ENCODE assay signal across 18 cellular contexts in genomic region chr9:36746415-36746814, GRCh38.
DNase-seq lines count a peak whose midpoint lies in the region; ATAC-seq, FAIRE-seq and TF ChIP-seq lines count a peak whose summit lies in the region.
"Had no signal": no experiment of that assay in that cellular context is flagged by ENCODE, and none has a peak within 500 bp of the region (broad histone marks: within the 10 kb centered on the region; RNA-seq: fewer than 3 reads in every experiment).

No MANE protein-coding gene starts in this region.

- POLR2A ChIA-PET in HepG2 (lab: Yijun Ruan, JAX) = no interaction called here

- CTCF ChIA-PET in HepG2 (lab: Yijun Ruan, JAX; ENCODE audit: low intra/inter-chr PET ratio, low total read pairs) = no interaction called here

- H3K27ac ChIP-seq in HepG2 (ENCODE audit: extremely low read length, insufficient read depth, low read length) = no peak overlapping the region
- no peak overlapping the region for H3K27ac ChIP-seq in right lobe of liver
- H3K27ac ChIP-seq in breast epithelium = no peak overlapping the region
- H3K27ac ChIP-seq: C4-2B had no signal

- BruUV-seq in HepG2 (replicated peaks; lab: Mats Ljungman, UMichigan) = no TSS peak

- intact Hi-C loops in HepG2 (cut with micrococcal nuclease; ENCODE audit: unreplicated experiment) = no loop called here
- intact Hi-C loops in right lobe of liver (cut with DNase I) = no loop called here
- intact Hi-C loops in breast epithelium (cut with DNase I; ENCODE audit: low total_unique reads) = no loop called here

- H3K4me1 ChIP-seq in HepG2 (ENCODE audit: insufficient read depth, low read length) = no peaks in the 10 kb centered on the region
- no peaks in the 10 kb centered on the region for H3K4me1 ChIP-seq in right lobe of liver
- no peaks in the 10 kb centered on the region for H3K4me1 ChIP-seq in breast epithelium
- H3K4me1 ChIP-seq: BE2C had no signal

- no peak for DNase-seq in HepG2 (ENCODE audit: low spot score)
- DNase-seq in right lobe of liver = no peak
- DNase-seq in NCI-H187 treated with DMSO at 0.1 percent for 48 hours (lab: John Stamatoyannopoulos, UW) = peak; percentile 58
- peak; percentile 56 for DNase-seq in NCI-H510A treated with DMSO at 0.1 percent for 48 hours (lab: John Stamatoyannopoulos, UW)
- DNase-seq in breast epithelium (ENCODE audit: low spot score in 2 of 2) = no peak
- no peak for DNase-seq in SIG-M5 treated with dmso at 0.1 percent for 504 hours (lab: John Stamatoyannopoulos, UW; ENCODE audit: unreplicated experiment)
- DNase-seq in NCI-H345 (lab: John Stamatoyannopoulos, UW) = no peak
- DNase-seq: BE2C; CD8-positive, alpha-beta T cell; COR-L47; DMS153; H9 had no signal

- H3K9me3 ChIP-seq in HepG2 (ENCODE audit: low read length) (no peaks in the 10 kb centered on the region), right lobe of liver (no peaks in the 10 kb centered on the region), breast epithelium (no peaks in the 10 kb centered on the region)
- H3K9me3 ChIP-seq: BE2C had no signal

- H2AFZ ChIP-seq in HepG2 (ENCODE audit: low read length) = no peak overlapping the region
- H2AFZ ChIP-seq: GM23338 had no signal

- no peak overlapping the region for H3K9ac ChIP-seq in HepG2 (ENCODE audit: insufficient read depth, low read depth, low read length)

- H3K27me3 ChIP-seq in HepG2 (ENCODE audit: control insufficient read depth in 1 of 2, insufficient read depth in 2 of 2, low read length in 2 of 2) (peaks cover 1 to 13% of the 10 kb centered on the region in 2 experiments), right lobe of liver (no peaks in the 10 kb centered on the region), breast epithelium (peaks cover 0 to 53% of the 10 kb centered on the region in 2 donors)
- H3K27me3 ChIP-seq: BE2C had no signal

- in situ Hi-C loops in HepG2 (cut with HindIII; ENCODE audit: extremely low pct_ligation_motif_present, low pct_unique_long_range_greater_than_20kb) = no loop called here

- TF ChIP-seq POLR2A in HepG2 (IDR thresholded peaks at IDR 0.05; ENCODE audit: insufficient read depth in 1 of 2, low read depth in 2 of 2, low read length in 2 of 2) (no peak), right lobe of liver (IDR thresholded peaks at IDR 0.05) (no peak), breast epithelium (IDR thresholded peaks at IDR 0.05) (no peak)

- TF ChIP-seq EP300 in HepG2 (IDR thresholded peaks at IDR 0.05; ENCODE audit: low read depth in 2 of 2, low read length in 2 of 2) = no peak
- no peak for TF ChIP-seq EP300 in HepG2 (CRISPR knock-in tag; IDR thresholded peaks at IDR 0.05; ENCODE audit: borderline replicate concordance)

- no peak for ATAC-seq in HepG2
- ATAC-seq in right lobe of liver = no peak
- ATAC-seq: CD8-positive, alpha-beta T cell; GM12878; GM23338 had no signal

- H4K20me1 ChIP-seq in HepG2 (ENCODE audit: insufficient read depth, low read length) = no peaks in the 10 kb centered on the region

- 33% methylated on average over 3 of the region's 3 CpGs for WGBS in HepG2 (ENCODE audit: low lambda C conversion rate)
- 51% methylated on average over 2 of the region's 3 CpGs for WGBS in right lobe of liver (ENCODE audit: insufficient coverage, low coverage, low lambda C conversion rate, missing lambda C conversion rate)

- H3K4me3 ChIP-seq in HepG2 (replicated peaks in 1 of 3; ENCODE audit: insufficient read depth in 1 of 3, low read depth in 2 of 3, low read length in 3 of 3) (no peak overlapping the region), right lobe of liver (no peak overlapping the region), breast epithelium (no peak overlapping the region)
- H3K4me3 ChIP-seq: GM12878, GM23338 had no signal

- H3K4me2 ChIP-seq in HepG2 (ENCODE audit: low read depth, low read length) = no peak overlapping the region
- H3K4me2 ChIP-seq: GM23338 had no signal

- H3K36me3 ChIP-seq in HepG2 (replicated peaks in 1 of 2; ENCODE audit: control insufficient read depth in 1 of 2, insufficient read depth in 2 of 2, low read length in 2 of 2) = no peaks in the 10 kb centered on the region
- H3K36me3 ChIP-seq in right lobe of liver = no peaks in the 10 kb centered on the region
- H3K36me3 ChIP-seq in breast epithelium = no peaks in the 10 kb centered on the region
- H3K36me3 ChIP-seq: BE2C had no signal

- no peak for FAIRE-seq in HepG2 (lab: Jason Lieb, UNC)
- FAIRE-seq: A204.1, D721Med, GM12878, GM18507 had no signal

- H3K79me2 ChIP-seq in HepG2 (ENCODE audit: insufficient read depth, low read length) = no peaks in the 10 kb centered on the region

- no peak for TF ChIP-seq RAD21 in HepG2 (CRISPR knock-in tag; IDR thresholded peaks at IDR 0.05)

- TF ChIP-seq CTCF in HepG2 (CRISPR knock-in tag; IDR thresholded peaks at IDR 0.05) = no peak
- TF ChIP-seq CTCF in right lobe of liver (IDR thresholded peaks at IDR 0.05) = no peak
- TF ChIP-seq CTCF in breast epithelium (IDR thresholded peaks at IDR 0.05) = no peak

TF ChIP-seq in HepG2, 621 proteins besides CTCF, POLR2A, EP300 and RAD21:
- TF ChIP-seq ZFP82 (CRISPR knock-in tag; IDR thresholded peaks at IDR 0.05; ENCODE audit: borderline replicate concordance) (no peak), HOXA9 (CRISPR knock-in tag; IDR thresholded peaks at IDR 0.05; ENCODE audit: borderline replicate concordance) (no peak), MAFF (IDR thresholded peaks at IDR 0.05; ENCODE audit: low read depth, low read length) (peak; percentile 88), ZNF337 (CRISPR knock-in tag; IDR thresholded peaks at IDR 0.05; ENCODE audit: borderline replicate concordance, low read depth) (no peak), MAFK (conservative IDR thresholded peaks at IDR 0.05 in 1 of 2, IDR thresholded peaks at IDR 0.05 in 1 of 2; ENCODE audit: low read length in 2 of 2) (peak; percentile 83 to 90), ZNF816 (CRISPR knock-in tag; IDR thresholded peaks at IDR 0.05; ENCODE audit: borderline replicate concordance) (no peak), ZNF274 (CRISPR knock-in tag; IDR thresholded peaks at IDR 0.05) (no peak), FOSL2 (CRISPR knock-in tag; IDR thresholded peaks at IDR 0.05) (no peak)

Comparison
In these comparisons a context has a peak if more than half of its experiments do, and no peak if none do; other contexts are left out.
1. DNase-seq: peak in NCI-H187 treated with DMSO at 0.1 percent for 48 hours (single experiment) and NCI-H510A treated with DMSO at 0.1 percent for 48 hours (single experiment); none in HepG2 (single experiment), right lobe of liver (0 of 3), breast epithelium (0 of 2), SIG-M5 treated with dmso at 0.1 percent for 504 hours (single experiment) and NCI-H345 (single experiment).